28 cellular contexts compared by ENCODE assay signal in the genomic region with DNA sequence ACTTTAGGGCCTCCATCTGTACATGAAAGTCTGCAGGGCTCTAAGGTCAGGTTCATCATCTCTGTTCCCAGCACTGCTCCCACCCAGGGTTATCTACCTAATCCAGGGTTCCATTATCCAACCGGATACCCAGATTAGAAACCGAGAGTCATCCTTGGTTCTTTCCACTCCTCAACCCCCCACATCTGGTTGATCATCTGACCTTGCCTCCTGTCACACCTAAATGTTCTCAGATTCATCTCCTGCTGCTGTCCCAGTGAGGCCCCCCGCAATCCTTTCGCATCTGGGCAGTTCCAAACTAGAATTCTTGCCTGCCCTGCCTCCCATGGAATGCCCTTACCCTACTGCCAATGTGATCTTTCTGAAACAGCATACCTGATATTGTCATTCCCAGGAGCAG.
"Had no signal": no experiment of that assay in that cellular context is flagged by ENCODE, and none has a peak within 500 bp of the region (broad histone marks: within the 10 kb centered on the region; RNA-seq: fewer than 3 reads in every experiment).

No MANE protein-coding gene starts in this region.

- H3K4me1 Mint-ChIP-seq: activated B cell treated with CpG ODN at 0.5 μM for 24 hours; activated CD4-positive, alpha-beta memory T cell treated with anti-CD3 and anti-CD28 coated beads, Interleukin-2, amount 10 ng/mL, durations not matched to agents 7 days and 5 days had no signal

- H3K9me3 Mint-ChIP-seq: activated B cell treated with CpG ODN at 0.5 μM for 24 hours; activated CD4-positive, alpha-beta memory T cell treated with anti-CD3 and anti-CD28 coated beads, Interleukin-2, amount 10 ng/mL, durations not matched to agents 7 days and 5 days; activated naive CD4-positive, alpha-beta T cell treated with anti-CD3 and anti-CD28 coated beads for 36 hours; naive thymus-derived CD8-positive, alpha-beta T cell; neural crest cell; T-helper 1 cell treated with Interleukin-12 subunit alpha and Interleukin-12 subunit beta and Interleukin-4 antibody, amounts not matched to agents 30 μg/mL and 1 μg/mL, for 36 hours had no signal

- H3K9me3 ChIP-seq: colonic mucosa, gastroesophageal sphincter, lower lobe of right lung, pancreas, prostate gland, SK-N-SH, testis had no signal

- H3K4me3 Mint-ChIP-seq: activated B cell treated with CpG ODN at 0.5 μM for 24 hours; activated CD4-positive, alpha-beta memory T cell treated with anti-CD3 and anti-CD28 coated beads, Interleukin-2, amount 10 ng/mL, durations not matched to agents 7 days and 5 days; activated naive CD4-positive, alpha-beta T cell treated with anti-CD3 and anti-CD28 coated beads for 36 hours; naive thymus-derived CD8-positive, alpha-beta T cell; neural crest cell; T-helper 1 cell treated with Interleukin-12 subunit alpha and Interleukin-12 subunit beta and Interleukin-4 antibody, amounts not matched to agents 30 μg/mL and 1 μg/mL, for 36 hours had no signal

- DNase-seq: activated B cell treated with CpG ODN at 0.5 μM for 24 hours; activated CD4-positive, alpha-beta memory T cell treated with anti-CD3 and anti-CD28 coated beads, Interleukin-2, amount 10 ng/mL, durations not matched to agents 7 days and 5 days; activated CD4-positive, alpha-beta T cell treated with anti-CD3 and anti-CD28 coated beads for 48 hours; activated effector memory CD4-positive, alpha-beta T cell treated with anti-CD3 and anti-CD28 coated beads, Interleukin-2, amount 50 U/mL, for 16 hours; activated naive CD4-positive, alpha-beta T cell treated with anti-CD3 and anti-CD28 coated beads for 36 hours; activated T-cell treated with anti-CD3 and anti-CD28 coated beads, Interleukin-2, amount 50 U/mL, for 48 hours; amniotic stem cell; colonic mucosa; effector memory CD4-positive, alpha-beta T cell; erythroblast; hippocampal formation; lower lobe of right lung; mesenchymal stem cell; naive thymus-derived CD8-positive, alpha-beta T cell; pancreas; retina; SK-N-SH; stimulated activated CD4-positive, alpha-beta T cell treated with anti-CD3 and anti-CD28 coated beads, Interleukin-2, amount 100 ng/mL, for 24 hours; stimulated activated naive CD4-positive, alpha-beta T cell; SW 1271; T1000; testis had no signal

- H3K27ac Mint-ChIP-seq: activated B cell treated with CpG ODN at 0.5 μM for 24 hours; activated CD4-positive, alpha-beta memory T cell treated with anti-CD3 and anti-CD28 coated beads, Interleukin-2, amount 10 ng/mL, durations not matched to agents 7 days and 5 days; activated naive CD4-positive, alpha-beta T cell treated with anti-CD3 and anti-CD28 coated beads for 36 hours; T-helper 1 cell treated with Interleukin-12 subunit alpha and Interleukin-12 subunit beta and Interleukin-4 antibody, amounts not matched to agents 30 μg/mL and 1 μg/mL, for 36 hours had no signal

- H3K4me3 ChIP-seq: colonic mucosa, gastroesophageal sphincter, lower lobe of right lung, pancreas, prostate gland, smooth muscle cell, testis had no signal

- ATAC-seq: gastroesophageal sphincter; lower lobe of right lung; naive thymus-derived CD8-positive, alpha-beta T cell; pancreas had no signal

- FAIRE-seq: keratinocyte, pancreas had no signal

- H3K27me3 ChIP-seq: colonic mucosa, gastroesophageal sphincter, pancreas, testis had no signal

- H3K36me3 ChIP-seq: colonic mucosa, prostate gland had no signal

- H3K27me3 Mint-ChIP-seq: activated B cell treated with CpG ODN at 0.5 μM for 24 hours; activated CD4-positive, alpha-beta memory T cell treated with anti-CD3 and anti-CD28 coated beads, Interleukin-2, amount 10 ng/mL, durations not matched to agents 7 days and 5 days; naive thymus-derived CD8-positive, alpha-beta T cell had no signal

- H3K27ac ChIP-seq: colonic mucosa, gastroesophageal sphincter, lower lobe of right lung, pancreas, prostate gland, testis had no signal
